Comparison of ENCODE assay signal across 7 cellular contexts in the genomic region with DNA sequence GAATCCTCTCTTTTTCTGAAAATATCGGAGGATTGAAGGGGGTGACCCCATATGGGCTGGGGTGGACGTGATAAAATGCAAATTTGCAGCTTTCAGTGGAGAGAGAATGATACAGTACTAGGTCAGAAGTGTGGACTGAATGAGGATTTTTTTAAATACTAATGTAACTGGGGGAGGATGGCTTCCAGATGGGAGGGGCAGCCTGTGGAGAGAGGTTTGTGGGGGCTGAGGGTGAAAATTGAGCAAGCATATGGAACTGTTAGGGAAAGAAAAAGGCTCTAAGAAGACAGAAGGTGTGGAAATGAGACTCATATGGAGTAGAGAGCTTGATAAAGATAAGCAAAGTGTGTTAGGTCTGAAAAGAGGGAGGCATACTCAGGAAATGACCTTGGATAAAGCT.
"Had no signal": no experiment of that assay in that cellular context is flagged by ENCODE, and none has a peak within 500 bp of the region (broad histone marks: within the 10 kb centered on the region; RNA-seq: fewer than 3 reads in every experiment).

No MANE protein-coding gene starts in this region.

- H3K27ac Mint-ChIP-seq: HFFc6, IgD-negative memory B cell had no signal

- H3K9me3 ChIP-seq: HAP-1 had no signal

- H3K4me3 ChIP-seq: HAP-1 had no signal

- H3K36me3 Mint-ChIP-seq: IgD-negative memory B cell had no signal

- H3K36me3 ChIP-seq: HAP-1 had no signal

- H3K4me1 Mint-ChIP-seq: IgD-negative memory B cell had no signal

- H3K4me3 Mint-ChIP-seq: HFFc6, IgD-negative memory B cell had no signal

- ATAC-seq: HCT116, HepG2 had no signal

- H3K27me3 Mint-ChIP-seq: IgD-negative memory B cell had no signal

- H3K4me1 ChIP-seq: HAP-1 had no signal

- DNase-seq: GOT3, HFFc6, KBM-7 had no signal
